ENCODE assay signal across 13 cellular contexts in the genomic region with DNA sequence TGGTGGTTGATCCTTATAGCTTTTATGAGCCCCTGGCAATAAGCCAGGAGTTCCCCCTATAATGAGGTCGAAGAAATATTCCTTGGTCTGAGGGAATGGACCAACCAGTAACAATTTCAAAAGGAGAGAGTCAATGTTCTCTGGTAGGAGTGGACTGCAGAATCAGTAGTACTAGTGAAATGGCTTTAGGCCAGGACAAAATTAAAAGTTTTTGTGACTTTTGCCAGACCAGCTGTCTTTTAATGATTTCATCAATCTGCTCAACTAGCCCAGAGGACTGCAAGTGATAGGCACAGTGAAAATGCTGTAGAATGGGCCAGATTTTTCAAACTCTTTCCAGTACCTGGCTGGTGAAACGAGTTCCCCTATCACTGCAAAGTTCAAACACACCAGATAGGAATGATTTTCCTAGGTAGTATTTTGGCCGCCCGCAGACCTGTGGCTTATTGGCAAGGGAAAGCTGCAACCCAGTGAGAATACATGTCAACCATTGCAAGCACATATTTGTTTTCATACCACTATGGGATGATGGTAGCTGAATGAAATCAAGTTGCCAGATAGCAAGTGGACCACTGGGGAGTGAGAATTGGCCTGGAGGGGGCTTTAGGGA. TPM values are rescaled to one million over a fixed set of nuclear protein-coding genes. Genes with fewer than 3 reads are reported as not detected.
DNase-seq lines count a peak whose midpoint lies in the region; ATAC-seq and TF ChIP-seq lines count a peak whose summit lies in the region.
"Had no signal": no experiment of that assay in that cellular context is flagged by ENCODE, and none has a peak within 500 bp of the region (broad histone marks: within the 10 kb centered on the region; RNA-seq: fewer than 3 reads in every experiment).

No MANE protein-coding gene starts in this region.

- 71 to 73% methylated on average over 4 of the region's 4 CpGs for WGBS in heart right ventricle, 2 donors
- WGBS in endodermal cell (ENCODE audit: insufficient coverage in 1 of 2, insufficient read length in 1 of 2), 2 experiments = 90 to 91% methylated on average over 1 to 4 of the region's 4 CpGs

- ATAC-seq in heart right ventricle = peak in 6 of 8 donors; percentile 22 to 65 (median 34)
- ATAC-seq: CD8-positive, alpha-beta T cell; HCT116 had no signal

- H3K27ac ChIP-seq in heart right ventricle (no peak overlapping the region), endodermal cell (ENCODE audit: low read depth, low read length) (no peak overlapping the region)
- H3K27ac ChIP-seq: 22Rv1 had no signal

- TF ChIP-seq CTCF in heart right ventricle (IDR thresholded peaks at IDR 0.05) (no peak), endodermal cell (conservative IDR thresholded peaks at IDR 0.05) (no peak)

- peaks cover 31% of the 10 kb centered on the region for H3K4me1 Mint-ChIP-seq in endodermal cell

- no peak overlapping the region for H3K4me3 Mint-ChIP-seq in endodermal cell
- H3K4me3 Mint-ChIP-seq: CD14-positive monocyte; CD8-positive, alpha-beta T cell had no signal

- H3K4me1 ChIP-seq in heart right ventricle (peaks cover 0 to 51% (median 15%) of the 10 kb centered on the region in 9 donors), endodermal cell (ENCODE audit: control insufficient read depth, insufficient read depth, low read length) (peaks cover 18% of the 10 kb centered on the region)

- no peaks in the 10 kb centered on the region for H3K36me3 ChIP-seq in heart right ventricle
- H3K36me3 ChIP-seq in endodermal cell (ENCODE audit: control insufficient read depth, insufficient read depth, low read length) = no peaks in the 10 kb centered on the region

- H3K36me3 Mint-ChIP-seq in endodermal cell (ENCODE audit: low read depth) = peaks cover 15% of the 10 kb centered on the region

- peaks cover 9% of the 10 kb centered on the region for H3K9me3 Mint-ChIP-seq in endodermal cell

- H3K27me3 ChIP-seq in heart right ventricle (no peaks in the 10 kb centered on the region), endodermal cell (ENCODE audit: control insufficient read depth, insufficient read depth, low read length, poor library complexity, severe bottlenecking) (no peaks in the 10 kb centered on the region)

- no peaks in the 10 kb centered on the region for H3K27me3 Mint-ChIP-seq in endodermal cell (ENCODE audit: insufficient read depth)

- peaks cover 0 to 10% (median 0%) of the 10 kb centered on the region in 11 donors for H3K9me3 ChIP-seq in heart right ventricle
- H3K9me3 ChIP-seq in endodermal cell (ENCODE audit: control insufficient read depth, low read length) = peaks cover 28% of the 10 kb centered on the region

- no peak overlapping the region for H3K27ac Mint-ChIP-seq in endodermal cell
- H3K27ac Mint-ChIP-seq: CD14-positive monocyte; CD8-positive, alpha-beta T cell had no signal

- intact Hi-C loops in heart right ventricle (cut with DNase I) (no loop called here), cardiac septum (cut with DNase I) (no loop called here)

- H3K4me3 ChIP-seq in heart right ventricle = no peak overlapping the region
- peak overlapping the region; percentile 49 for H3K4me3 ChIP-seq in endodermal cell (ENCODE audit: low read length)

- no peak overlapping the region for H3K9ac ChIP-seq in endodermal cell (ENCODE audit: extremely low read depth, low read length, poor library complexity, severe bottlenecking)

- DNase-seq in DMS 273 (lab: John Stamatoyannopoulos, UW; ENCODE audit: unreplicated experiment) = peak; percentile 74
- DNase-seq in DMS 273 treated with DMSO at 0.1 percent for 48 hours (lab: John Stamatoyannopoulos, UW) = no peak
- no peak for DNase-seq in heart right ventricle
- no peak for DNase-seq in cardiac septum (ENCODE audit: low spot score)
- DNase-seq in endodermal cell = no peak
- DNase-seq in cerebellar nuclear complex (lab: John Stamatoyannopoulos, UW) = no peak
- no peak for DNase-seq in H4 (ENCODE audit: low spot score)
- DNase-seq: CD8-positive, alpha-beta T cell; COR-L47; IMR-90 had no signal

RNA-seq across cellular contexts. Expression of gene CERS6, which starts 45.5 kb away (rescaled TPM):
- total RNA-seq in heart right ventricle (10 to 100 TPM; 47.4 to 76.3 (median 58.2) TPM), cardiac septum (58.6 TPM), endodermal cell (10 to 100 TPM; 41.3 to 52.0 TPM)
- polyA plus RNA-seq in heart right ventricle = 10 to 100 TPM; 20.5 to 22.6 TPM
- polyA plus RNA-seq in endodermal cell (2013, experiment 1 of 2) = 31.7 TPM
- 31.6 TPM for polyA plus RNA-seq in endodermal cell (2013, experiment 2 of 2)
- total RNA-seq in H4 (2014; rRNA removed; shearing (Covaris generic)) = 14.0 and 18.8 TPM in 2 replicates
